14 cellular contexts compared by ENCODE assay signal in the genomic region with DNA sequence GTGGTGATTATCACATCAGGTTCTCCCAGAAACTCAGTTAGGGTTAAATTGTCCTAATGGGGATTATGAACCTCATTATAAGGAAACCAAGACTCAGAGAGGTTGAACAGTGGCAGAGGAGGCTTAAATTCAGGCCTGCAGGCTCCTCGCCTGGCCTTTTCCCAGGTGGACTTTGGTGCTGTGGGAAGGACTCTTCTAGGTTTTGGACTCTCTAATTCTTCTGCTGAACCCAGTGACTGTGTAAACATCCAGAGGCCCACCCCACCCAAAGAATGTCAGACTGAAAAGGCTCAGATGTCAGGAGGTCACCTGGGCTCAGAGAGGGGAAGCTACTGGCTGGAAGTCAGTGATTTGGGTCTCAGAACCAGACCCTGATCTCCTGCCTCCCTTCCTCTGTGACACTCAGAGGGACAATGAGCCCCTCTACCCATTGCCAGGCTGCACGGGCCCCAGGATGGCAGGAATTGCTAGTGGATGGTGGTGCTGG. TPM values are rescaled to one million over a fixed set of nuclear protein-coding genes. Genes with fewer than 3 reads are reported as not detected.
DNase-seq lines count a peak whose midpoint lies in the region; ATAC-seq and TF ChIP-seq lines count a peak whose summit lies in the region.
"Had no signal": no experiment of that assay in that cellular context is flagged by ENCODE, and none has a peak within 500 bp of the region (broad histone marks: within the 10 kb centered on the region; RNA-seq: fewer than 3 reads in every experiment).

No MANE protein-coding gene starts in this region.

- peak overlapping the region; percentile 24 for H3K27ac Mint-ChIP-seq in activated CD4-positive, alpha-beta memory T cell treated with anti-CD3 and anti-CD28 coated beads, Interleukin-2, amount 10 ng/mL, durations not matched to agents 7 days and 5 days
- no peak overlapping the region for H3K27ac Mint-ChIP-seq in activated CD4-positive, alpha-beta memory T cell treated with anti-CD3 and anti-CD28 coated beads for 36 hours
- peak overlapping the region; percentile 5 for H3K27ac Mint-ChIP-seq in activated CD8-positive, alpha-beta T cell treated with anti-CD3 and anti-CD28 coated beads for 36 hours

- no peaks in the 10 kb centered on the region for H3K9me3 Mint-ChIP-seq in activated CD4-positive, alpha-beta memory T cell treated with anti-CD3 and anti-CD28 coated beads, Interleukin-2, amount 10 ng/mL, durations not matched to agents 7 days and 5 days
- H3K9me3 Mint-ChIP-seq in activated CD4-positive, alpha-beta memory T cell treated with anti-CD3 and anti-CD28 coated beads for 36 hours: no peaks in the 10 kb centered on the region
- no peaks in the 10 kb centered on the region for H3K9me3 Mint-ChIP-seq in activated CD8-positive, alpha-beta T cell treated with anti-CD3 and anti-CD28 coated beads for 36 hours

- H3K9me3 ChIP-seq in right lobe of liver (no peaks in the 10 kb centered on the region), stomach (no peaks in the 10 kb centered on the region)
- H3K9me3 ChIP-seq: HAP-1, heart right ventricle, lower lobe of right lung had no signal

- no peaks in the 10 kb centered on the region for H3K36me3 ChIP-seq in right lobe of liver
- peaks cover 0 to 6% (median 3%) of the 10 kb centered on the region in 4 donors for H3K36me3 ChIP-seq in stomach

- CTCF ChIA-PET in activated CD4-positive, alpha-beta memory T cell treated with anti-CD3 and anti-CD28 coated beads, Interleukin-2, amount 10 ng/mL, durations not matched to agents 7 days and 5 days (lab: Charles Lee): no interaction called here
- CTCF ChIA-PET in activated CD4-positive, alpha-beta memory T cell treated with anti-CD3 and anti-CD28 coated beads for 36 hours (lab: Charles Lee): no interaction called here
- CTCF ChIA-PET in activated CD8-positive, alpha-beta T cell treated with anti-CD3 and anti-CD28 coated beads for 36 hours (lab: Charles Lee): no interaction called here

- TF ChIP-seq POLR2A in right lobe of liver (IDR thresholded peaks at IDR 0.05) (no peak), stomach (IDR thresholded peaks at IDR 0.05) (no peak)

- intact Hi-C loops in activated CD4-positive, alpha-beta memory T cell treated with anti-CD3 and anti-CD28 coated beads for 36 hours (cut with micrococcal nuclease): loop anchor here (2.0 to 5.0 kb wide), 2 partner anchors 88 to 132 kb away; no protein-coding TSS in a partner anchor
- intact Hi-C loops in activated CD8-positive, alpha-beta T cell treated with anti-CD3 and anti-CD28 coated beads for 36 hours (cut with micrococcal nuclease): no loop called here
- intact Hi-C loops in right lobe of liver (cut with DNase I): no loop called here
- intact Hi-C loops in stomach (cut with DNase I; ENCODE audit: low total_unique reads): no loop called here

- TF ChIP-seq CTCF in activated CD8-positive, alpha-beta T cell treated with anti-CD3 and anti-CD28 coated beads for 36 hours (IDR thresholded peaks at IDR 0.05): no peak
- no peak for TF ChIP-seq CTCF in right lobe of liver (IDR thresholded peaks at IDR 0.05)
- no peak for TF ChIP-seq CTCF in stomach (IDR thresholded peaks at IDR 0.05)

- POLR2A ChIA-PET in activated CD4-positive, alpha-beta memory T cell treated with anti-CD3 and anti-CD28 coated beads, Interleukin-2, amount 10 ng/mL, durations not matched to agents 7 days and 5 days (lab: Charles Lee): no interaction called here
- POLR2A ChIA-PET in activated CD4-positive, alpha-beta memory T cell treated with anti-CD3 and anti-CD28 coated beads for 36 hours (lab: Charles Lee): no interaction called here
- POLR2A ChIA-PET in activated CD8-positive, alpha-beta T cell treated with anti-CD3 and anti-CD28 coated beads for 36 hours (lab: Charles Lee): interaction anchor here (1.0 kb wide), 1 partner anchor 132 kb away, joined by 3 read pairs; no protein-coding TSS in a partner anchor

- TF ChIP-seq EP300 in stomach (IDR thresholded peaks at IDR 0.05): no peak

- H3K4me3 Mint-ChIP-seq in activated CD4-positive, alpha-beta memory T cell treated with anti-CD3 and anti-CD28 coated beads, Interleukin-2, amount 10 ng/mL, durations not matched to agents 7 days and 5 days: peak overlapping the region; percentile 98
- no peak overlapping the region for H3K4me3 Mint-ChIP-seq in activated CD4-positive, alpha-beta memory T cell treated with anti-CD3 and anti-CD28 coated beads for 36 hours
- H3K4me3 Mint-ChIP-seq in activated CD8-positive, alpha-beta T cell treated with anti-CD3 and anti-CD28 coated beads for 36 hours: peak overlapping the region; percentile 91

- 50% methylated on average over 2 of the region's 2 CpGs for WGBS in right lobe of liver (ENCODE audit: insufficient coverage, low coverage, low lambda C conversion rate, missing lambda C conversion rate)
- 75 to 94% (median 88%) methylated on average over 2 of the region's 2 CpGs for WGBS in stomach, 5 donors

- H3K27me3 ChIP-seq in right lobe of liver (no peaks in the 10 kb centered on the region), stomach (no peaks in the 10 kb centered on the region)
- H3K27me3 ChIP-seq: heart right ventricle had no signal

- peaks cover 25% of the 10 kb centered on the region for H3K4me1 Mint-ChIP-seq in activated CD4-positive, alpha-beta memory T cell treated with anti-CD3 and anti-CD28 coated beads, Interleukin-2, amount 10 ng/mL, durations not matched to agents 7 days and 5 days
- peaks cover 38% of the 10 kb centered on the region for H3K4me1 Mint-ChIP-seq in activated CD4-positive, alpha-beta memory T cell treated with anti-CD3 and anti-CD28 coated beads for 36 hours (ENCODE audit: low read depth)
- peaks cover 30% of the 10 kb centered on the region for H3K4me1 Mint-ChIP-seq in activated CD8-positive, alpha-beta T cell treated with anti-CD3 and anti-CD28 coated beads for 36 hours (ENCODE audit: low read depth)

- H3K27me3 Mint-ChIP-seq in activated CD4-positive, alpha-beta memory T cell treated with anti-CD3 and anti-CD28 coated beads, Interleukin-2, amount 10 ng/mL, durations not matched to agents 7 days and 5 days: no peaks in the 10 kb centered on the region
- no peaks in the 10 kb centered on the region for H3K27me3 Mint-ChIP-seq in activated CD4-positive, alpha-beta memory T cell treated with anti-CD3 and anti-CD28 coated beads for 36 hours
- no peaks in the 10 kb centered on the region for H3K27me3 Mint-ChIP-seq in activated CD8-positive, alpha-beta T cell treated with anti-CD3 and anti-CD28 coated beads for 36 hours

- H3K4me1 ChIP-seq in right lobe of liver (peaks cover 0 to 19% (median 8%) of the 10 kb centered on the region in 4 donors), stomach (peaks cover 27 to 65% (median 46%) of the 10 kb centered on the region in 4 donors)

- no peak for DNase-seq in activated CD4-positive, alpha-beta memory T cell treated with anti-CD3 and anti-CD28 coated beads, Interleukin-2, amount 10 ng/mL, durations not matched to agents 7 days and 5 days
- no peak for DNase-seq in activated CD4-positive, alpha-beta memory T cell treated with anti-CD3 and anti-CD28 coated beads for 36 hours
- DNase-seq in activated CD8-positive, alpha-beta T cell treated with anti-CD3 and anti-CD28 coated beads for 36 hours: no peak
- DNase-seq in right lobe of liver (no peak), stomach (no peak), NCI-H2107 (lab: John Stamatoyannopoulos, UW) (no peak)
- no peak for DNase-seq in activated CD4-positive, CD25-positive, alpha-beta regulatory T cell (lab: John Stamatoyannopoulos, UW)
- DNase-seq in effector CD8-positive, alpha-beta T cell (lab: John Stamatoyannopoulos, UW): no peak
- DNase-seq: amniotic stem cell, heart right ventricle, NCI-H1694, right cardiac atrium had no signal

- no peak overlapping the region for H3K4me3 ChIP-seq in right lobe of liver
- H3K4me3 ChIP-seq in stomach: peak overlapping the region in 2 of 4 donors; percentile 51 to 65

- H3K27ac ChIP-seq in right lobe of liver (peak overlapping the region in 2 of 3 donors; percentile 84 to 88), stomach (peak overlapping the region in 3 of 5 donors; percentile 89 to 94 (median 92))

- H3K36me3 Mint-ChIP-seq in activated CD4-positive, alpha-beta memory T cell treated with anti-CD3 and anti-CD28 coated beads, Interleukin-2, amount 10 ng/mL, durations not matched to agents 7 days and 5 days (ENCODE audit: low read depth): peaks cover 12% of the 10 kb centered on the region
- peaks cover 3% of the 10 kb centered on the region for H3K36me3 Mint-ChIP-seq in activated CD4-positive, alpha-beta memory T cell treated with anti-CD3 and anti-CD28 coated beads for 36 hours
- H3K36me3 Mint-ChIP-seq in activated CD8-positive, alpha-beta T cell treated with anti-CD3 and anti-CD28 coated beads for 36 hours (ENCODE audit: low read depth): peaks cover 3% of the 10 kb centered on the region

- ATAC-seq in activated CD8-positive, alpha-beta T cell treated with anti-CD3 and anti-CD28 coated beads for 36 hours: no peak
- peak in 1 of 4 donors; percentile 11 for ATAC-seq in right lobe of liver
- ATAC-seq: right cardiac atrium had no signal

RNA-seq across cellular contexts. Expression of a gene that starts 2.5 kb away (rescaled TPM):
- 10 to 100 TPM; 18.1 to 18.7 TPM for total RNA-seq in activated CD4-positive, alpha-beta memory T cell treated with anti-CD3 and anti-CD28 coated beads, Interleukin-2, amount 10 ng/mL, durations not matched to agents 7 days and 5 days
- 10 to 100 TPM in 1 of 2 experiments, 1 to 10 TPM in 1; 8.7 to 12.9 TPM for total RNA-seq in activated CD4-positive, alpha-beta memory T cell treated with anti-CD3 and anti-CD28 coated beads for 36 hours
- 1 to 10 TPM; 5.4 to 7.8 TPM for total RNA-seq in activated CD8-positive, alpha-beta T cell treated with anti-CD3 and anti-CD28 coated beads for 36 hours
- 1 to 10 TPM; 3.4 to 8.4 (median 7.0) TPM for total RNA-seq in right lobe of liver
- total RNA-seq in stomach: 10 to 100 TPM in 1 of 5 donors, 1 to 10 TPM in 4; 1.3 to 49.8 (median 1.8) TPM
- polyA plus RNA-seq in stomach: 10 to 100 TPM; 10.1 to 12.6 (median 11.8) TPM
